Comparison of ENCODE assay signal across 10 cellular contexts in genomic region chr6:116405663-116406329, GRCh38. TPM values are rescaled to one million over a fixed set of nuclear protein-coding genes. Genes with fewer than 3 reads are reported as not detected.
A peak's percentile ranks its signal among the peaks of the same experiment; 100 is the strongest.
DNase-seq lines count a peak whose midpoint lies in the region; ATAC-seq, FAIRE-seq and TF ChIP-seq lines count a peak whose summit lies in the region.
"Had no signal": no experiment of that assay in that cellular context is flagged by ENCODE, and none has a peak within 500 bp of the region (broad histone marks: within the 10 kb centered on the region; RNA-seq: fewer than 3 reads in every experiment).

No MANE protein-coding gene starts in this region.

- intact Hi-C loops in spleen (cut with DNase I; ENCODE audit: low total_unique reads) (no loop called here), PC-9 (cut with micrococcal nuclease; ENCODE audit: unreplicated experiment) (no loop called here)

- H3K9me2 ChIP-seq in PC-9 (ENCODE audit: insufficient read depth) = no peaks in the 10 kb centered on the region

- no peak for TF ChIP-seq POLR2A in spleen (IDR thresholded peaks at IDR 0.05)

- no peak for FAIRE-seq in frontal cortex (lab: Jason Lieb, UNC)

- H2AFZ ChIP-seq in PC-9 = no peak overlapping the region

- BruUV-seq in PC-9 (replicated peaks; lab: Mats Ljungman, UMichigan) = no TSS peak

- H3K79me2 ChIP-seq in PC-9 (ENCODE audit: low read depth) = no peaks in the 10 kb centered on the region

- POLR2A ChIA-PET in PC-9 (lab: Charles Lee; ENCODE audit: unreplicated experiment) = no interaction called here

- CTCF ChIA-PET in PC-9 (lab: Charles Lee) = no interaction called here

- H3K27ac ChIP-seq in spleen (peak overlapping the region; percentile 44 to 79 (median 65)), PC-9 (no peak overlapping the region)
- H3K27ac ChIP-seq: WERI-Rb-1 had no signal

- no peaks in the 10 kb centered on the region for H4K20me1 ChIP-seq in PC-9 (ENCODE audit: insufficient read depth)

- WGBS in spleen, 5 donors = 61 to 72% (median 71%) methylated on average over 8 of the region's 8 CpGs

- DNase-seq in H7 (peak; percentile 32), RKO (ENCODE audit: low spot score) (peak; percentile 30), fibroblast of villous mesenchyme (ENCODE audit: low read depth) (peak; percentile 48), spleen (no peak), PC-9 (no peak), frontal cortex (ENCODE audit: low spot score in 2 of 2) (no peak)
- DNase-seq: cerebellar nuclear complex, NCI-H2029 had no signal

- H3K4me2 ChIP-seq in PC-9 = no peak overlapping the region

- peaks cover 22 to 97% (median 52%) of the 10 kb centered on the region in 6 donors for H3K4me1 ChIP-seq in spleen
- H3K4me1 ChIP-seq in PC-9 (replicated peaks; ENCODE audit: insufficient read depth) = no peaks in the 10 kb centered on the region

- H3F3A ChIP-seq in PC-9 (ENCODE audit: insufficient read depth, low read depth) = no peaks in the 10 kb centered on the region

- no peaks in the 10 kb centered on the region for H3K27me3 ChIP-seq in H7 (ENCODE audit: control insufficient read depth, insufficient read depth, low read length)
- no peaks in the 10 kb centered on the region for H3K27me3 ChIP-seq in spleen (replicated peaks in 1 of 7)
- H3K27me3 ChIP-seq in PC-9 (ENCODE audit: insufficient read depth, low read depth) = no peaks in the 10 kb centered on the region

- H3K36me3 ChIP-seq in H7 (replicated peaks; ENCODE audit: control insufficient read depth, insufficient read depth, low read length) (no peaks in the 10 kb centered on the region), spleen (no peaks in the 10 kb centered on the region), PC-9 (ENCODE audit: low read depth) (no peaks in the 10 kb centered on the region)
- H3K36me3 ChIP-seq: WERI-Rb-1 had no signal

- TF ChIP-seq CTCF in fibroblast of villous mesenchyme (IDR thresholded peaks at IDR 0.05; ENCODE audit: insufficient read depth, low read depth, low read length) (no peak), spleen (IDR thresholded peaks at IDR 0.05 in 8 of 11, conservative IDR thresholded peaks at IDR 0.05 in 3 of 11) (no peak), PC-9 (conservative IDR thresholded peaks at IDR 0.05) (no peak)

- H3K4me3 ChIP-seq in H7 (ENCODE audit: insufficient read depth, low read depth, low read length) = no peak overlapping the region
- H3K4me3 ChIP-seq in fibroblast of villous mesenchyme (ENCODE audit: low read depth, low read length) = no peak overlapping the region
- no peak overlapping the region for H3K4me3 ChIP-seq in spleen
- H3K4me3 ChIP-seq in PC-9 = no peak overlapping the region

- H3K9me3 ChIP-seq in spleen (no peaks in the 10 kb centered on the region), PC-9 (ENCODE audit: insufficient read depth, low read depth) (no peaks in the 10 kb centered on the region)

- no peak for ATAC-seq in GM21515 (IDR thresholded peaks at IDR 0.05; ENCODE audit: unreplicated experiment)

RNA-seq across cellular contexts. Expression of gene DSE, which starts 35.0 kb away (rescaled TPM):
- 39.5 and 48.1 TPM in 2 replicates for total RNA-seq in H7 (2014; rRNA removed; shearing (Covaris generic))
- 93.3 and 111 TPM in 2 replicates for total RNA-seq in fibroblast of villous mesenchyme
- total RNA-seq in spleen = 10 to 100 TPM; 52.9 to 82.3 (median 65.4) TPM
- polyA plus RNA-seq in spleen = 1 to 10 TPM; 8.2 to 9.4 (median 9.2) TPM
- total RNA-seq in PC-9 (2021) = 28.5 and 43.3 TPM in 2 replicates
- 20.4 TPM for total RNA-seq in frontal cortex

RNA-seq across cellular contexts. Expression of gene CALHM6, which starts 55.4 kb away (rescaled TPM):
- total RNA-seq in H7 (2014; rRNA removed; shearing (Covaris generic)) = 0.45 and 2.1 TPM in 2 replicates
- 0.32 TPM in 1 of 2 replicates, not detected in the other for total RNA-seq in fibroblast of villous mesenchyme
- total RNA-seq in spleen = 100 to 1,000 TPM in 6 of 7 donors, 10 to 100 TPM in 1; 84.2 to 212 (median 168) TPM
- 100 to 1,000 TPM; 157 to 209 (median 171) TPM for polyA plus RNA-seq in spleen
- not detected in 2 replicates for total RNA-seq in PC-9 (2021)
- total RNA-seq in frontal cortex = 4.5 TPM

Comparison
In these comparisons a context has a peak if more than half of its experiments do, and no peak if none do; other contexts are left out.
1. DNase-seq: peak in H7 (single experiment), RKO (single experiment) and fibroblast of villous mesenchyme (single experiment); none in spleen (single experiment), PC-9 (0 of 2) and frontal cortex (0 of 2).
2. RNA of gene CALHM6, which starts 55.4 kb away (total RNA-seq): 84.2 to 212 TPM in spleen; 4.5 TPM in frontal cortex (single experiment), 0.45 to 2.1 TPM in H7, not detected in PC-9 and 0.32 TPM in fibroblast of villous mesenchyme; every median in the first group is over 10 times any median in the second.